Comparison of ENCODE assay signal across 8 cellular contexts in genomic region chr7:98878365-98879197, GRCh38. TPM values are rescaled to one million over a fixed set of nuclear protein-coding genes. Genes with fewer than 3 reads are reported as not detected.
A peak's percentile ranks its signal among the peaks of the same experiment; 100 is the strongest.
DNase-seq lines count a peak whose midpoint lies in the region; ATAC-seq and TF ChIP-seq lines count a peak whose summit lies in the region.

Gene TRRAP, plus strand, starts transcription at chr7:98878532. Its CDS starts 2,619 bp downstream, at chr7:98881151.

- peaks cover 13% of the 10 kb centered on the region; the same call in 1 of the 2 replicates for H3K4me1 ChIP-seq in PC-9 (replicated peaks; ENCODE audit: insufficient read depth)

- no peaks in the 10 kb centered on the region for H3F3A ChIP-seq in PC-9 (ENCODE audit: insufficient read depth, low read depth)

- H3K36me3 Mint-ChIP-seq in nephron (ENCODE audit: low read depth), result peaks cover 21% of the 10 kb centered on the region
- H3K36me3 Mint-ChIP-seq in stimulated activated naive CD8-positive, alpha-beta T cell treated with anti-CD3 and anti-CD28 coated beads, Interleukin-15, Interleukin-2, amounts not matched to agents 100 ng/mL and 50 ng/mL, for 24 hours (ENCODE audit: low read depth), result peaks cover 32% of the 10 kb centered on the region

- POLR2A ChIA-PET in PC-9 (lab: Charles Lee; ENCODE audit: unreplicated experiment), result interaction anchor here (0.5 kb wide), 1 partner anchor 519 kb away, joined by 3 read pairs; no protein-coding TSS in a partner anchor

- BruUV-seq in PC-9 (replicated peaks; lab: Mats Ljungman, UMichigan), result TSS peak; percentile 83

- intact Hi-C loops in PC-9 (cut with micrococcal nuclease; ENCODE audit: unreplicated experiment), result loop anchor here (5.0 to 10.0 kb wide), 2 partner anchors 36 to 524 kb away; no protein-coding TSS in a partner anchor

- peak within 1 kb of the TSS; percentile 16; the same call in 1 of the 2 replicates for H3K27ac ChIP-seq in PC-9

- H3K27me3 Mint-ChIP-seq in nephron (ENCODE audit: low read depth), result peaks cover 9% of the 10 kb centered on the region
- H3K27me3 Mint-ChIP-seq in stimulated activated naive CD8-positive, alpha-beta T cell treated with anti-CD3 and anti-CD28 coated beads, Interleukin-15, Interleukin-2, amounts not matched to agents 100 ng/mL and 50 ng/mL, for 24 hours, result peaks cover 5% of the 10 kb centered on the region

- H3K36me3 ChIP-seq in PC-9 (ENCODE audit: low read depth), result peaks cover 12% of the 10 kb centered on the region

- H3K4me3 Mint-ChIP-seq in nephron, result peak within 1 kb of the TSS; percentile 94 to 95 (median 95)
- H3K4me3 Mint-ChIP-seq in stimulated activated naive CD8-positive, alpha-beta T cell treated with anti-CD3 and anti-CD28 coated beads, Interleukin-15, Interleukin-2, amounts not matched to agents 100 ng/mL and 50 ng/mL, for 24 hours, result peak within 1 kb of the TSS; percentile 90

- no peaks in the 10 kb centered on the region for H3K9me2 ChIP-seq in PC-9 (ENCODE audit: insufficient read depth)

- no peaks in the 10 kb centered on the region for H3K9me3 Mint-ChIP-seq in nephron
- no peaks in the 10 kb centered on the region for H3K9me3 Mint-ChIP-seq in stimulated activated naive CD8-positive, alpha-beta T cell treated with anti-CD3 and anti-CD28 coated beads, Interleukin-15, Interleukin-2, amounts not matched to agents 100 ng/mL and 50 ng/mL, for 24 hours

- no peaks in the 10 kb centered on the region for H3K27me3 ChIP-seq in PC-9 (ENCODE audit: insufficient read depth, low read depth)

- H3K9me3 ChIP-seq in PC-9 (ENCODE audit: insufficient read depth, low read depth), result no peaks in the 10 kb centered on the region

- ATAC-seq in GM19395 (IDR thresholded peaks at IDR 0.05; ENCODE audit: unreplicated experiment) (peak; percentile 67), HG03565 (IDR thresholded peaks at IDR 0.05; ENCODE audit: unreplicated experiment) (peak; percentile 45)

- peak within 1 kb of the TSS; percentile 92 for H3K4me2 ChIP-seq in PC-9

- H4K20me1 ChIP-seq in PC-9 (ENCODE audit: insufficient read depth), result peaks cover 20% of the 10 kb centered on the region

- H2AFZ ChIP-seq in PC-9, result peak within 1 kb of the TSS; percentile 78

- H3K4me1 Mint-ChIP-seq in nephron, result peaks cover 4% of the 10 kb centered on the region
- H3K4me1 Mint-ChIP-seq in stimulated activated naive CD8-positive, alpha-beta T cell treated with anti-CD3 and anti-CD28 coated beads, Interleukin-15, Interleukin-2, amounts not matched to agents 100 ng/mL and 50 ng/mL, for 24 hours (ENCODE audit: low read depth), result peaks cover 19% of the 10 kb centered on the region

- peak within 1 kb of the TSS; percentile 99 for H3K4me3 ChIP-seq in PC-9
- H3K4me3 ChIP-seq in fibroblast of pulmonary artery (replicated peaks; ENCODE audit: low read depth, low read length), result peak within 1 kb of the TSS; percentile 94

- CTCF ChIA-PET in PC-9 (lab: Charles Lee), result interaction anchor here (0.6 to 0.8 kb wide), 4 partner anchors 15 to 1138 kb away, joined by 3 to 15 read pairs (median 10); no protein-coding TSS in a partner anchor

- peak; percentile 84 for TF ChIP-seq CTCF in PC-9 (conservative IDR thresholded peaks at IDR 0.05)
- TF ChIP-seq CTCF in fibroblast of pulmonary artery (IDR thresholded peaks at IDR 0.05; ENCODE audit: low read length, missing control alignments), result peak; percentile 38
- TF ChIP-seq CTCF in nephron (IDR thresholded peaks at IDR 0.05; ENCODE audit: unreplicated experiment in 3 of 3), result peak; percentile 90 to 99 (median 94)

- H3K27ac Mint-ChIP-seq in nephron, result peak within 1 kb of the TSS; percentile 80 to 95 (median 93)
- H3K27ac Mint-ChIP-seq in stimulated activated naive CD8-positive, alpha-beta T cell treated with anti-CD3 and anti-CD28 coated beads, Interleukin-15, Interleukin-2, amounts not matched to agents 100 ng/mL and 50 ng/mL, for 24 hours, result peak within 1 kb of the TSS; percentile 89

- DNase-seq in COR-L47 (lab: John Stamatoyannopoulos, UW) (peak; percentile 67), PC-9 (peak in 1 of 2 experiments; percentile 76), fibroblast of pulmonary artery (ENCODE audit: low read depth) (peak; percentile 72)
- DNase-seq in activated T-helper 9 cell treated with anti-CD3 and anti-CD28 coated beads, Interleukin-2, amount 50 U/mL, for 16 hours (ENCODE audit: low read depth), result peak; percentile 73

- peaks cover 26% of the 10 kb centered on the region for H3K79me2 ChIP-seq in PC-9 (ENCODE audit: low read depth)

RNA-seq across cellular contexts. Expression of gene TRRAP, which starts in this region (rescaled TPM):
- total RNA-seq in PC-9 (2021), result 46.8 and 55.8 TPM in 2 replicates

Comparison
In these comparisons a context has a peak if more than half of its experiments do, and no peak if none do; other contexts are left out.
1. CTCF ChIP-seq: peak in every context shown above with its lines; median percentile 94 in nephron; 84 in PC-9; 38 in fibroblast of pulmonary artery.